In genomic region chr1:155834296-155834926, GRCh38 we compare ENCODE assay signal across 10 cellular contexts. TPM values are rescaled to one million over a fixed set of nuclear protein-coding genes. Genes with fewer than 3 reads are reported as not detected.
DNase-seq lines count a peak whose midpoint lies in the region; ATAC-seq and TF ChIP-seq lines count a peak whose summit lies in the region.
"Had no signal": no experiment of that assay in that cellular context is flagged by ENCODE, and none has a peak within 500 bp of the region (broad histone marks: within the 10 kb centered on the region; RNA-seq: fewer than 3 reads in every experiment).

No MANE protein-coding gene starts in this region.

- H3K79me2 ChIP-seq in HCT116 (ENCODE audit: insufficient read depth, low read length): peaks cover 35% of the 10 kb centered on the region

- no peaks in the 10 kb centered on the region for H4K20me1 ChIP-seq in HCT116 (ENCODE audit: insufficient read depth)

- H3K4me1 ChIP-seq in HCT116 (ENCODE audit: control insufficient read depth in 1 of 2, insufficient read depth in 2 of 2, low read length in 2 of 2): 0 out of 4 replicates have a peak, but pooled peaks cover 2 to 3% of the 10 kb centered on the region in 2 experiments

- H3K27ac ChIP-seq in HCT116 (ENCODE audit: low read depth, low read length): no peak overlapping the region

- POLR2A ChIA-PET in HCT116 (lab: Charles Lee): interaction anchor here (1.6 kb wide), 1 partner anchor 13 kb away, joined by 3 read pairs; no protein-coding TSS in a partner anchor

- peaks cover 41% of the 10 kb centered on the region for H3K36me3 Mint-ChIP-seq in activated T-helper 17 cell treated with anti-CD3 and anti-CD28 coated beads, Interleukin-2, amount 50 U/mL, for 72 hours (ENCODE audit: low read depth)
- peaks cover 6 to 17% of the 10 kb centered on the region in 2 donors for H3K36me3 Mint-ChIP-seq in activated naive CD4-positive, alpha-beta T cell treated with anti-CD3 and anti-CD28 coated beads, Interleukin-2, amount 50 U/mL, for 72 hours

- RAD21 ChIA-PET in HCT116 (lab: Charles Lee; ENCODE audit: low non-redundant PET in 1 of 2, low total read pairs in 2 of 2, uncharacterized antibody in 2 of 2, unreplicated experiment in 2 of 2): interaction anchor here in 1 of 2 experiments (0.8 kb wide), 1 partner anchor 59 kb away, joined by 4 read pairs; no protein-coding TSS in a partner anchor

- H3K9me2 ChIP-seq in HCT116 (ENCODE audit: insufficient read depth): no peaks in the 10 kb centered on the region

- H3K4me2 ChIP-seq in HCT116 (ENCODE audit: low read length): no peak overlapping the region

- no peaks in the 10 kb centered on the region for H3K27me3 Mint-ChIP-seq in activated T-helper 17 cell treated with anti-CD3 and anti-CD28 coated beads, Interleukin-2, amount 50 U/mL, for 72 hours

- BruUV-seq in HCT116 (replicated peaks; lab: Mats Ljungman, UMichigan): no TSS peak

- no peaks in the 10 kb centered on the region for H3K9me3 ChIP-seq in HCT116 (ENCODE audit: control insufficient read depth in 1 of 2, insufficient read depth in 1 of 2, low read depth in 1 of 2, low read length in 2 of 2)

- no peak for TF ChIP-seq POLR2A in HCT116 (IDR thresholded peaks at IDR 0.05; ENCODE audit: borderline replicate concordance, extremely low read depth, insufficient read depth, insufficient read length)

- H3K36me3 ChIP-seq in HCT116 (ENCODE audit: control insufficient read depth in 1 of 2, insufficient read depth in 2 of 2, low read length in 2 of 2): no peaks in the 10 kb centered on the region

- intact Hi-C loops in HCT116 (cut with micrococcal nuclease): no loop called here

- no peak overlapping the region for H3K4me3 Mint-ChIP-seq in activated T-helper 17 cell treated with anti-CD3 and anti-CD28 coated beads, Interleukin-2, amount 50 U/mL, for 72 hours

- no peaks in the 10 kb centered on the region for H3K27me3 ChIP-seq in HCT116 (ENCODE audit: insufficient read depth, low read length)
- H3K27me3 ChIP-seq: dorsolateral prefrontal cortex had no signal

- H3K9me3 Mint-ChIP-seq in activated T-helper 17 cell treated with anti-CD3 and anti-CD28 coated beads, Interleukin-2, amount 50 U/mL, for 72 hours: no peaks in the 10 kb centered on the region
- H3K9me3 Mint-ChIP-seq in activated naive CD4-positive, alpha-beta T cell treated with anti-CD3 and anti-CD28 coated beads, Interleukin-2, amount 50 U/mL, for 72 hours: no peaks in the 10 kb centered on the region

- no peak overlapping the region for H3K4me3 ChIP-seq in HCT116 (replicated peaks in 1 of 2; ENCODE audit: low read depth in 1 of 2, low read length in 2 of 2)
- H3K4me3 ChIP-seq: dorsolateral prefrontal cortex had no signal

- no peak overlapping the region for H2AFZ ChIP-seq in HCT116 (ENCODE audit: low read depth, low read length, poor library complexity, severe bottlenecking)

- peak overlapping the region; percentile 34 for H3K27ac Mint-ChIP-seq in activated T-helper 17 cell treated with anti-CD3 and anti-CD28 coated beads, Interleukin-2, amount 50 U/mL, for 72 hours
- peak overlapping the region in 1 of 2 donors; percentile 5 for H3K27ac Mint-ChIP-seq in activated naive CD4-positive, alpha-beta T cell treated with anti-CD3 and anti-CD28 coated beads, Interleukin-2, amount 50 U/mL, for 72 hours

- CTCF ChIA-PET in HCT116 (lab: Charles Lee): no interaction called here

- no peak for ATAC-seq in HCT116
- no peak for ATAC-seq in activated T-helper 17 cell treated with anti-CD3 and anti-CD28 coated beads, Interleukin-2, amount 50 U/mL, for 72 hours (replicated peaks)
- no peak for ATAC-seq in GM21576 (IDR thresholded peaks at IDR 0.05; ENCODE audit: unreplicated experiment)
- no peak for ATAC-seq in activated naive CD4-positive, alpha-beta T cell treated with anti-CD3 and anti-CD28 coated beads, Interleukin-2, amount 50 U/mL, for 72 hours
- no peak for ATAC-seq in esophagus mucosa

- H3K9ac ChIP-seq in HCT116 (ENCODE audit: low read length): no peak overlapping the region

- DNase-seq in AG08396 (ENCODE audit: low spot score): peak; percentile 65
- no peak for DNase-seq in HCT116 (ENCODE audit: low read depth, low spot score)
- DNase-seq in iPS-NIHi7 (ENCODE audit: extremely low spot score): peak; percentile 37
- DNase-seq in amygdala (lab: John Stamatoyannopoulos, UW): no peak
- no peak for DNase-seq in activated naive CD4-positive, alpha-beta T cell treated with anti-CD3 and anti-CD28 coated beads, Interleukin-2, amount 50 U/mL, for 72 hours (ENCODE audit: low spot score in 2 of 2)
- DNase-seq: dorsolateral prefrontal cortex, NCI-H1048 had no signal

- peaks cover 24% of the 10 kb centered on the region for H3K4me1 Mint-ChIP-seq in activated T-helper 17 cell treated with anti-CD3 and anti-CD28 coated beads, Interleukin-2, amount 50 U/mL, for 72 hours

- TF ChIP-seq RAD21 in HCT116 (IDR thresholded peaks at IDR 0.05; ENCODE audit: low read depth): no peak

- TF ChIP-seq CTCF in HCT116 (IDR thresholded peaks at IDR 0.05 in 2 of 3, conservative IDR thresholded peaks at IDR 0.05 in 1 of 3; ENCODE audit: borderline replicate concordance in 1 of 3, insufficient read depth in 1 of 3, low read depth in 2 of 3, low read length in 2 of 3): no peak

TF ChIP-seq in HCT116, 20 proteins besides CTCF, POLR2A, EP300 and RAD21:
- no peak for TF ChIP-seq CEBPB (IDR thresholded peaks at IDR 0.05; ENCODE audit: low read depth)
- TF ChIP-seq FOSL1 (IDR thresholded peaks at IDR 0.05; ENCODE audit: low read depth): no peak
- TF ChIP-seq SIN3A (IDR thresholded peaks at IDR 0.05; ENCODE audit: low read depth): no peak
- no peak for TF ChIP-seq EZH2 (IDR thresholded peaks at IDR 0.05)
- TF ChIP-seq, protein P1, sequence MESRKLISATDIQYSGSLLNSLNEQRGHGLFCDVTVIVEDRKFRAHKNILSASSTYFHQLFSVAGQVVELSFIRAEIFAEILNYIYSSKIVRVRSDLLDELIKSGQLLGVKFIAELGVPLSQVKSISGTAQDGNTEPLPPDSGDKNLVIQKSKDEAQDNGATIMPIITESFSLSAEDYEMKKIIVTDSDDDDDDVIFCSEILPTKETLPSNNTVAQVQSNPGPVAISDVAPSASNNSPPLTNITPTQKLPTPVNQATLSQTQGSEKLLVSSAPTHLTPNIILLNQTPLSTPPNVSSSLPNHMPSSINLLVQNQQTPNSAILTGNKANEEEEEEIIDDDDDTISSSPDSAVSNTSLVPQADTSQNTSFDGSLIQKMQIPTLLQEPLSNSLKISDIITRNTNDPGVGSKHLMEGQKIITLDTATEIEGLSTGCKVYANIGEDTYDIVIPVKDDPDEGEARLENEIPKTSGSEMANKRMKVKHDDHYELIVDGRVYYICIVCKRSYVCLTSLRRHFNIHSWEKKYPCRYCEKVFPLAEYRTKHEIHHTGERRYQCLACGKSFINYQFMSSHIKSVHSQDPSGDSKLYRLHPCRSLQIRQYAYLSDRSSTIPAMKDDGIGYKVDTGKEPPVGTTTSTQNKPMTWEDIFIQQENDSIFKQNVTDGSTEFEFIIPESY (IDR thresholded peaks at IDR 0.05; ENCODE audit: extremely low read depth, insufficient replicate concordance, low read length): no peak
- TF ChIP-seq SRF (IDR thresholded peaks at IDR 0.05; ENCODE audit: low read depth): peak; percentile 40; the same call in 1 of the 2 replicates
- TF ChIP-seq POLR2AphosphoS5 (IDR thresholded peaks at IDR 0.05; ENCODE audit: low read depth, low read length): no peak

RNA-seq across cellular contexts. Expression of gene GON4L, which starts 22.6 kb away (rescaled TPM):
- total RNA-seq in HCT116 (2021; ENCODE audit: unreplicated experiment): 40.8 TPM
- 14.8 and 18.7 TPM in 2 replicates for polyA plus RNA-seq in HCT116 (2012)
- 10 to 100 TPM; 62.7 to 65.0 TPM for total RNA-seq in activated T-helper 17 cell treated with anti-CD3 and anti-CD28 coated beads, Interleukin-2, amount 50 U/mL, for 72 hours
- 10 to 100 TPM; 63.7 to 80.4 TPM for total RNA-seq in activated naive CD4-positive, alpha-beta T cell treated with anti-CD3 and anti-CD28 coated beads, Interleukin-2, amount 50 U/mL, for 72 hours
- 25.9 TPM for total RNA-seq in esophagus mucosa

RNA-seq across cellular contexts. Expression of gene SYT11, which starts 25.0 kb away (rescaled TPM):
- 0.17 TPM for total RNA-seq in HCT116 (2021; ENCODE audit: unreplicated experiment)
- polyA plus RNA-seq in HCT116 (2012): 0.02 and 0.03 TPM in 2 replicates
- 10 to 100 TPM; 36.7 to 61.9 TPM for total RNA-seq in activated T-helper 17 cell treated with anti-CD3 and anti-CD28 coated beads, Interleukin-2, amount 50 U/mL, for 72 hours
- total RNA-seq in activated naive CD4-positive, alpha-beta T cell treated with anti-CD3 and anti-CD28 coated beads, Interleukin-2, amount 50 U/mL, for 72 hours: 10 to 100 TPM; 20.9 to 21.5 TPM
- 0.76 TPM for total RNA-seq in esophagus mucosa

Comparison
In these comparisons a context has a peak if more than half of its experiments do, and no peak if none do; other contexts are left out.
1. DNase-seq: peak in AG08396 (single experiment) and iPS-NIHi7 (single experiment); none in HCT116 (single experiment), amygdala (0 of 56) and activated naive CD4-positive, alpha-beta T cell treated with anti-CD3 and anti-CD28 coated beads, Interleukin-2, amount 50 U/mL, for 72 hours (0 of 2).
2. RNA of gene SYT11, which starts 25.0 kb away (total RNA-seq): 36.7 to 61.9 TPM in activated T-helper 17 cell treated with anti-CD3 and anti-CD28 coated beads, Interleukin-2, amount 50 U/mL, for 72 hours and 20.9 to 21.5 TPM in activated naive CD4-positive, alpha-beta T cell treated with anti-CD3 and anti-CD28 coated beads, Interleukin-2, amount 50 U/mL, for 72 hours; 0.76 TPM in esophagus mucosa (single experiment) and 0.17 TPM in HCT116 (single experiment); every median in the first group is over 10 times any median in the second.